8 cellular contexts compared by ENCODE assay signal in the genomic region with DNA sequence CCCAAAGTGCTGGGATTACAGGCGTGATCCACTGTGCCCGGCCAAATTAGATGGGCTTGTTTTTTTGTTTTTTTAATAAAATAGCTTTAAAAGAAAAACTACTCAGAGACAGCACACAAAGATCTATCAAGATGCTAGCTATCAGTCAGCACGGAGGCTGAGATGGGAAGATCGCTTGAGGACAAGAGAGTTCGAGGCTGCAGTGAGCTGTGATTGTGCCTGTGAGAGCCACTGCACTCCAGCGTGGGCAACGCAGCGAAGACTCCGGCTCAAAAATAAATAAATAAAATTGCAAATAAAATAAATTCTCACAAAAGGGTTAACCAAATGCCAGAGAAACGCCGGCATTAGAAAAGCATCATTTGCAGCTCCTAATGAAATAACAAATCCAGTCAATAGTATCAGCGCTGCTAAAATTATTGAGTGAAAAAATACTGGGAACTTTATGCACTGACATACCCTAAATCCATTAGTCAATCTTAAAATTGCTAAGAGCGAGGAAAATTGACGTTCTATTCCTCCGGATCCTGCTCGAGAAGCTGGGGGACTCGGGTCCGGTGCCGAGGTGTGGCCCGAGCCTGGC. TPM values are rescaled to one million over a fixed set of nuclear protein-coding genes. Genes with fewer than 3 reads are reported as not detected.
A peak's percentile ranks its signal among the peaks of the same experiment; 100 is the strongest.
DNase-seq lines count a peak whose midpoint lies in the region; ATAC-seq and TF ChIP-seq lines count a peak whose summit lies in the region.

No MANE protein-coding gene starts in this region.

- H3K9ac ChIP-seq in rectal smooth muscle tissue (ENCODE audit: low read length), result peak overlapping the region; percentile 86

- no peak for TF ChIP-seq CTCF in heart left ventricle (IDR thresholded peaks at IDR 0.05)
- TF ChIP-seq CTCF in fibroblast of villous mesenchyme (IDR thresholded peaks at IDR 0.05; ENCODE audit: insufficient read depth, low read depth, low read length), result no peak

- H3K9me3 ChIP-seq in heart left ventricle, result no peaks in the 10 kb centered on the region

- no peaks in the 10 kb centered on the region for H3K27me3 Mint-ChIP-seq in T-cell

- peaks cover 0 to 30% (median 21%) of the 10 kb centered on the region in 12 donors for H3K4me1 ChIP-seq in heart left ventricle
- H3K4me1 ChIP-seq in rectal smooth muscle tissue (ENCODE audit: control insufficient read depth, insufficient read depth, low read length), result peaks cover 10% of the 10 kb centered on the region

- H3K36me3 ChIP-seq in heart left ventricle, result peaks cover 0 to 13% (median 3%) of the 10 kb centered on the region in 9 donors
- no peaks in the 10 kb centered on the region for H3K36me3 ChIP-seq in rectal smooth muscle tissue (ENCODE audit: control insufficient read depth, insufficient read depth, low read length)

- DNase-seq in heart left ventricle (no peak), left cardiac atrium (no peak), T-cell (no peak), fibroblast of villous mesenchyme (ENCODE audit: low read depth) (no peak), HEK293T (ENCODE audit: extremely low spot score) (no peak), left colon (no peak)
- DNase-seq in central memory CD4-positive, alpha-beta T cell, result no peak

- H3K4me3 Mint-ChIP-seq in T-cell, result peak overlapping the region; percentile 77 to 93 (median 77)

- intact Hi-C loops in heart left ventricle (cut with DNase I) (loop anchor here in 1 of 10 donors (5.0 kb wide), 1 partner anchor 124 kb away; the partner anchor contains the start of gene NUP155), left cardiac atrium (cut with DNase I) (no loop called here), left colon (cut with DNase I, micrococcal nuclease) (no loop called here)

- ATAC-seq in heart left ventricle, result no peak
- no peak for ATAC-seq in left cardiac atrium
- no peak for ATAC-seq in T-cell (replicated peaks in 1 of 4)
- no peak for ATAC-seq in left colon

- 10 to 11% (median 11%) methylated on average over 20 of the region's 20 CpGs for WGBS in heart left ventricle, 4 donors

- H3K9me3 Mint-ChIP-seq in T-cell, result no peaks in the 10 kb centered on the region

- H3K27ac ChIP-seq in heart left ventricle (peak overlapping the region; percentile 86 to 99 (median 94)), rectal smooth muscle tissue (ENCODE audit: low read depth, low read length) (peak overlapping the region; percentile 93)

- H3K4me3 ChIP-seq in heart left ventricle (peak overlapping the region; percentile 51 to 97 (median 84)), fibroblast of villous mesenchyme (ENCODE audit: low read depth, low read length) (peak overlapping the region; percentile 77), rectal smooth muscle tissue (ENCODE audit: low read length) (peak overlapping the region; percentile 89)

- peaks cover 15 to 21% (median 20%) of the 10 kb centered on the region in 3 donors for H3K4me1 Mint-ChIP-seq in T-cell

- no peak for TF ChIP-seq POLR2A in heart left ventricle (IDR thresholded peaks at IDR 0.05)

- CTCF ChIA-PET in T-cell (lab: Charles Lee), result interaction anchor here in 1 of 2 donors (0.5 kb wide), 2 partner anchors 33 to 131 kb away, joined by 4 to 8 read pairs; no protein-coding TSS in a partner anchor
- CTCF ChIA-PET in HEK293T (lab: Yijun Ruan, JAX), result interaction anchor here (0.6 kb wide), 1 partner anchor 13 kb away, joined by 4 read pairs; no protein-coding TSS in a partner anchor

- H3K27me3 ChIP-seq in heart left ventricle (no peaks in the 10 kb centered on the region), rectal smooth muscle tissue (ENCODE audit: control insufficient read depth, insufficient read depth, low read length) (no peaks in the 10 kb centered on the region)

- no peaks in the 10 kb centered on the region for H3K36me3 Mint-ChIP-seq in T-cell

- POLR2A ChIA-PET in T-cell (lab: Charles Lee) (interaction anchor here in 1 of 2 donors (0.7 kb wide), 1 partner anchor 511 kb away, joined by 3 read pairs; no protein-coding TSS in a partner anchor), HEK293T (lab: Yijun Ruan, JAX) (interaction anchor here (1.1 to 3.5 kb wide), 6 partner anchors 8 to 140 kb away, joined by 3 to 17 read pairs (median 4); partner anchors contain the start of gene NUP155)

- peak overlapping the region in 1 of 2 donors; percentile 66 for H3K27ac Mint-ChIP-seq in T-cell

TF ChIP-seq in HEK293T, 16 proteins besides CTCF, POLR2A, EP300 and RAD21:
- TF ChIP-seq ELF4 (IDR thresholded peaks at IDR 0.05) (no peak), TARDBP (IDR thresholded peaks at IDR 0.05) (no peak), PKNOX1 (IDR thresholded peaks at IDR 0.05) (no peak), SP1 (IDR thresholded peaks at IDR 0.05) (no peak), L3MBTL2 (conservative IDR thresholded peaks at IDR 0.05) (no peak), ARNT (IDR thresholded peaks at IDR 0.05) (no peak), FOXK2 (IDR thresholded peaks at IDR 0.05) (no peak), BHLHE40 (IDR thresholded peaks at IDR 0.05; ENCODE audit: borderline replicate concordance) (no peak), FOXM1 (IDR thresholded peaks at IDR 0.05; ENCODE audit: borderline replicate concordance) (no peak), CTBP1 (IDR thresholded peaks at IDR 0.05; ENCODE audit: borderline replicate concordance) (no peak), ZNF384 (IDR thresholded peaks at IDR 0.05) (no peak), HDGF (IDR thresholded peaks at IDR 0.05; ENCODE audit: borderline replicate concordance) (no peak)
TF ChIP-seq in HEK293T: peak in this region for 0.

RNA-seq across cellular contexts. Expression of gene CPLANE1, which starts 0.7 kb away (rescaled TPM):
- total RNA-seq in heart left ventricle (10 to 100 TPM in 5 of 9 donors, 1 to 10 TPM in 4; 6.7 to 13.2 (median 10.4) TPM), left cardiac atrium (1 to 10 TPM; 7.9 to 9.0 TPM), T-cell (1 to 10 TPM; 5.1 to 9.4 (median 7.7) TPM), fibroblast of villous mesenchyme (31.9 and 39.7 TPM in 2 replicates), left colon (10 to 100 TPM; 10.2 to 10.9 TPM)
- polyA plus RNA-seq in heart left ventricle, result 1 to 10 TPM; 2.6 TPM
